19 cellular contexts compared by ENCODE assay signal in the genomic region with DNA sequence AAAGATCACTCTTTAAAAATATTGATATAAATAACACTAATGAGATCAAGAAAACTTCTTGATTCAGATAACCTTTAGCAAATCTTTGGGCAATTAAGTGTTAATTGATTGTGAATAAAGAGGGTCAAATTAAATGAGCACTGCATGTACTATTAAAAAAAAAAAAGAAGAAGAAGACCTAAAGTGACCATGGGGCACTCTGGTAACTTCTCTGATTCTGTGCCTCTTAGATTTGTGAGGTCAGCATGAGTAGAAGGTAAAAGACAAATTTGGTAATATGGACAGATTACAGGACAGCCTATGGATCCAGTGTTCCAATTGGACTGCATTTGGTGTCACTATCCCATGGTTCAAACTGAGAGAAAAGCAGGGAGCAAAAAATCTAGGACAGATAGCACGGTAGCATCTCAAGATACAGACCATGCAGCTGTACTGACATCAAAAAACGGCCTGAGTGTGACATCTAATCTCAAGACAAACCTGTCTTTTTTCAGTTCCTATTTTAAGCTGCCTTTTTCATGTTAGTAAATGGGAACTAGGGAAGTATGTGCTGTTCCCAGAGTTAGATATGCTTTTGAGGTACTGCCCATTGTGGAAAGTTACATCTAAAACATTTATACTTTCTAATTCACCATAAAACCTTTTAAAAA.
DNase-seq lines count a peak whose midpoint lies in the region; ATAC-seq and TF ChIP-seq lines count a peak whose summit lies in the region.
"Had no signal": no experiment of that assay in that cellular context is flagged by ENCODE, and none has a peak within 500 bp of the region (broad histone marks: within the 10 kb centered on the region; RNA-seq: fewer than 3 reads in every experiment).

No MANE protein-coding gene starts in this region.

- H3K27ac Mint-ChIP-seq in Calu3 (ENCODE audit: unreplicated experiment), result peak overlapping the region; percentile 77
- H3K27ac Mint-ChIP-seq: activated CD4-positive, alpha-beta memory T cell treated with anti-CD3 and anti-CD28 coated beads for 36 hours; progenitor cell of endocrine pancreas; type B pancreatic cell had no signal

- H3K4me1 Mint-ChIP-seq in Calu3 (ENCODE audit: low read depth, unreplicated experiment), result peaks cover 41% of the 10 kb centered on the region

- intact Hi-C loops in Calu3 (cut with micrococcal nuclease; ENCODE audit: unreplicated experiment), result no loop called here

- H3K9me3 Mint-ChIP-seq in Calu3 (ENCODE audit: low read depth, unreplicated experiment), result no peaks in the 10 kb centered on the region
- H3K9me3 Mint-ChIP-seq: type B pancreatic cell had no signal

- no peak for TF ChIP-seq CTCF in Calu3 (IDR thresholded peaks at IDR 0.05; ENCODE audit: unreplicated experiment)

- DNase-seq in Calu3 (no peak), HuH-7.5 (ENCODE audit: low spot score) (no peak), 8988T (no peak)
- DNase-seq in activated CD4-positive, alpha-beta T cell treated with anti-CD3 and anti-CD28 coated beads, Interleukin-2, amount 50 U/mL, for 1 hour, result no peak
- DNase-seq: activated CD4-positive, alpha-beta memory T cell treated with anti-CD3 and anti-CD28 coated beads for 36 hours; activated effector memory CD4-positive, alpha-beta T cell treated with anti-CD3 and anti-CD28 coated beads, Interleukin-2, amount 50 U/mL, for 16 hours; Caco-2; effector memory CD4-positive, alpha-beta T cell; Kasumi-1; T-helper 2 cell had no signal

- no peak overlapping the region for H3K4me3 Mint-ChIP-seq in Calu3 (ENCODE audit: low read depth, unreplicated experiment)
- H3K4me3 Mint-ChIP-seq: activated CD4-positive, alpha-beta memory T cell treated with anti-CD3 and anti-CD28 coated beads for 36 hours; type B pancreatic cell had no signal

- CTCF ChIA-PET in Calu3 (lab: Charles Lee), result no interaction called here

- BruUV-seq in Calu3 (replicated peaks; lab: Mats Ljungman, UMichigan), result no TSS peak

- peaks cover 4% of the 10 kb centered on the region for H3K36me3 Mint-ChIP-seq in Calu3 (ENCODE audit: insufficient read depth, unreplicated experiment)
- H3K36me3 Mint-ChIP-seq: activated CD4-positive, alpha-beta memory T cell treated with anti-CD3 and anti-CD28 coated beads for 36 hours; type B pancreatic cell had no signal

- no peaks in the 10 kb centered on the region for H3K27me3 Mint-ChIP-seq in Calu3 (ENCODE audit: unreplicated experiment)
- H3K27me3 Mint-ChIP-seq: activated CD4-positive, alpha-beta memory T cell treated with anti-CD3 and anti-CD28 coated beads for 36 hours; progenitor cell of endocrine pancreas; type B pancreatic cell had no signal

- ATAC-seq in GM19438 (IDR thresholded peaks at IDR 0.05; ENCODE audit: low read depth, unreplicated experiment) (peak; percentile 45), HG02840 (IDR thresholded peaks at IDR 0.05; ENCODE audit: low FRiP score, unreplicated experiment) (peak; percentile 28), HG03460 (IDR thresholded peaks at IDR 0.05; ENCODE audit: unreplicated experiment) (peak; percentile 36), GM21526 (IDR thresholded peaks at IDR 0.05; ENCODE audit: low FRiP score, unreplicated experiment) (no peak)
- ATAC-seq: A549, gastroesophageal sphincter, Panc1 had no signal
